Comparison of ENCODE assay signal across 2 cellular contexts in the genomic region with DNA sequence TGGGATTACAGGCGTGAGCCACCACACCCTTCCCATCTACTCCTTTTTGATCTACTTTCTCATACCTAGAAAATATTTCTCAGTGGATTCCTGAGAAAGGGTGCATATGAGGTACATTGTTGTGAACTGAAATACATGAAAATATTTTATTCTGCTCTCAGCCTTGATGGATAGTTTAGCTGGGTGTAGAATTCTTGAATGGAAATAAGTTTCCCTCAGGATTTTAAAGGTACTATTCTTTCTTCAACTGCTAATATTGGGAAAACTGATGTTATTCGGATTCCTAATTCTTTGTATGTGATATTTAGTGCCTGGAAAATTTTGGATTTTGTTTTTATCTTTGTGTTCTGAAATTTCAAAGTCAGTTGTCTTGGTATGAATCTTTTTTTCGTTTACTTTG. TPM values are rescaled to one million over a fixed set of nuclear protein-coding genes. Genes with fewer than 3 reads are reported as not detected.
"Had no signal": no experiment of that assay in that cellular context is flagged by ENCODE, and none has a peak within 500 bp of the region (broad histone marks: within the 10 kb centered on the region; RNA-seq: fewer than 3 reads in every experiment).

No MANE protein-coding gene starts in this region.

RNA-seq across cellular contexts. Expression of gene FAM81A, which starts 9.1 kb away (rescaled TPM):
- total RNA-seq: dermis blood vessel endothelial cell, left lobe of liver had no signal
